Comparison of ENCODE assay signal across 22 cellular contexts in the genomic region with DNA sequence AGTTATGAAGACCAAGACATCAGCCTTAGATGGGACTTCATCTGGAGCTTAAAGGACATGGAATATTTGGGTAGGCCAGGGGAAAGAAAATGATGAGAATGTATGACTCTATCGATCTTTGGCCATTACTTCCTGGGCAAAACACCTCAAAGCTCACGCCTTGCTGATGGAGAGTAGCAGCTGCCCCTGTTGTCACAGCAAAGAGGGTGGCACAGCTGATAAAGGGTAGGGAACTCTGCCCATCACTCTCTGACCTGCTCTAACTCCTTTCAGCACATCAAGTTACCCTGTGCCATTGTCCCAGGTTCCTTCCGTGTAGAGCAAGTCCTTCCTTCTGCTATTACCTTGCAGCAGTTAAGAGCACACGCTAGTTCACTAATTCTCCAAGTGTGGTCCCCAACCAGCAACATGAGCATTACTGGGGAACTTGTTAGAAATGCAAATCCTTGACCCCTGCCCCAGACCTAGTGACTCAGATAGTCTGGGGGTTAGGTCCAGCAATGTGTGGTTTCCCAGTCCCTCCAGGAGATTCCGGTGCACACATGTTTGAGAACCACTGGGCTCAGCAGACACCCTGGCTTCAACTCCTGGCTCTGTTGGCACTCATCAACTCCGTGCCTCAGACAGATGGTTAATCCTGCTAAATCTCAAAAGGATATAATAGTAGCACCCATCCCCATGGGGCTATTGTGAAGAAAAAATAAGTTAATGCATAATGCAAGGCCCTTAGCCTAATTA.
DNase-seq lines count a peak whose midpoint lies in the region; ATAC-seq and TF ChIP-seq lines count a peak whose summit lies in the region.
"Had no signal": no experiment of that assay in that cellular context is flagged by ENCODE, and none has a peak within 500 bp of the region (broad histone marks: within the 10 kb centered on the region; RNA-seq: fewer than 3 reads in every experiment).

No MANE protein-coding gene starts in this region.

- H3K9ac ChIP-seq in fibroblast of lung (ENCODE audit: insufficient read depth, low read length): no peak overlapping the region
- H3K9ac ChIP-seq: KMS-11 had no signal

- no peak overlapping the region for H3K4me3 ChIP-seq in fibroblast of lung (replicated peaks in 1 of 4; ENCODE audit: control extremely low read depth in 1 of 4, insufficient read depth in 1 of 4, low read depth in 3 of 4, low read length in 4 of 4)
- no peak overlapping the region for H3K4me3 ChIP-seq in Peyer's patch
- H3K4me3 ChIP-seq: esophagus muscularis mucosa, heart right ventricle, lung, sigmoid colon had no signal

- no peaks in the 10 kb centered on the region for H3K79me2 ChIP-seq in fibroblast of lung (ENCODE audit: control insufficient read depth, insufficient read depth, low read length)

- no peak for TF ChIP-seq CTCF in fibroblast of lung (conservative IDR thresholded peaks at IDR 0.05 in 1 of 2, IDR thresholded peaks at IDR 0.05 in 1 of 2; ENCODE audit: low read depth in 1 of 2, low read length in 2 of 2)
- no peak for TF ChIP-seq CTCF in Peyer's patch (IDR thresholded peaks at IDR 0.05)

- H2AFZ ChIP-seq in fibroblast of lung (ENCODE audit: low read length): no peak overlapping the region

- H3K4me2 ChIP-seq in fibroblast of lung (ENCODE audit: extremely low read depth, insufficient read depth, low read length): no peak overlapping the region
- H3K4me2 ChIP-seq: KMS-11 had no signal

- H3K4me1 ChIP-seq in fibroblast of lung (ENCODE audit: control insufficient read depth, extremely low read depth, insufficient read depth, low read length) (no peaks in the 10 kb centered on the region), Peyer's patch (peaks cover 0 to 20% (median 1%) of the 10 kb centered on the region in 4 donors)
- H3K4me1 ChIP-seq: esophagus muscularis mucosa, sigmoid colon had no signal

- H3K27ac ChIP-seq in fibroblast of lung (ENCODE audit: insufficient read depth, low read length) (no peak overlapping the region), Peyer's patch (no peak overlapping the region)
- H3K27ac ChIP-seq: esophagus muscularis mucosa, heart right ventricle, KMS-11, sigmoid colon had no signal

- no peaks in the 10 kb centered on the region for H4K20me1 ChIP-seq in fibroblast of lung (ENCODE audit: control insufficient read depth, extremely low read depth, insufficient read depth, low read length)

- ATAC-seq in GM21526 (IDR thresholded peaks at IDR 0.05; ENCODE audit: low FRiP score, unreplicated experiment): no peak
- ATAC-seq: activated CD4-positive, alpha-beta T cell treated with anti-CD3 and anti-CD28 coated beads for 36 hours; naive thymus-derived CD4-positive, alpha-beta T cell; stimulated activated naive B cell treated with anti-CD40 and anti-IgM and Interleukin-4, amounts not matched to agents 10 μg/mL and 1 μg/mL and 100 μg/mL, for 72 hours had no signal

- TF ChIP-seq POLR2A in Peyer's patch (IDR thresholded peaks at IDR 0.05): no peak

- H3K27me3 ChIP-seq in fibroblast of lung (ENCODE audit: control insufficient read depth, insufficient read depth, low read length) (no peaks in the 10 kb centered on the region), Peyer's patch (no peaks in the 10 kb centered on the region)
- H3K27me3 ChIP-seq: esophagus muscularis mucosa, heart right ventricle, sigmoid colon had no signal

- H3K36me3 ChIP-seq in fibroblast of lung (ENCODE audit: control insufficient read depth, insufficient read depth, low read length) (no peaks in the 10 kb centered on the region), Peyer's patch (no peaks in the 10 kb centered on the region)
- H3K36me3 ChIP-seq: esophagus muscularis mucosa, heart right ventricle, sigmoid colon had no signal

- DNase-seq in EL: peak; percentile 70
- peak; percentile 99 for DNase-seq in NCI-H82 (lab: John Stamatoyannopoulos, UW)
- peak; percentile 42 to 76 for DNase-seq in fibroblast of lung (ENCODE audit: low read depth in 2 of 2)
- DNase-seq in myocyte (ENCODE audit: low read depth): peak; percentile 78
- no peak for DNase-seq in Peyer's patch
- DNase-seq in NCI-H187 treated with DMSO at 0.1 percent for 48 hours (lab: John Stamatoyannopoulos, UW): no peak
- DNase-seq: activated CD4-positive, alpha-beta T cell treated with anti-CD3 and anti-CD28 coated beads for 36 hours; activated effector memory CD4-positive, alpha-beta T cell treated with Interleukin-2 at 50 U/mL for 16 hours; amniotic stem cell; cerebellar nuclear complex; effector CD8-positive, alpha-beta T cell; H7; heart right ventricle; naive thymus-derived CD4-positive, alpha-beta T cell; NCI-H1048; NCI-H2029; sigmoid colon; stimulated activated naive B cell treated with anti-CD40 and anti-IgM and Interleukin-4, amounts not matched to agents 10 μg/mL and 1 μg/mL and 100 μg/mL, for 72 hours had no signal

- H3K9me3 ChIP-seq in fibroblast of lung (ENCODE audit: control insufficient read depth, insufficient read depth, low read depth, low read length) (no peaks in the 10 kb centered on the region), Peyer's patch (no peaks in the 10 kb centered on the region)
- H3K9me3 ChIP-seq: esophagus muscularis mucosa, heart right ventricle, sigmoid colon had no signal

Comparison
In these comparisons a context has a peak if more than half of its experiments do, and no peak if none do; other contexts are left out.
1. DNase-seq: peak in EL (single experiment), NCI-H82 (single experiment), fibroblast of lung (2 of 2) and myocyte (single experiment); none in Peyer's patch (0 of 3) and NCI-H187 treated with DMSO at 0.1 percent for 48 hours (single experiment).